ENCODE assay signal across 10 cellular contexts in genomic region chr11:126485021-126485781, GRCh38.
A peak's percentile ranks its signal among the peaks of the same experiment; 100 is the strongest.
DNase-seq lines count a peak whose midpoint lies in the region; ATAC-seq and TF ChIP-seq lines count a peak whose summit lies in the region.
"Had no signal": no experiment of that assay in that cellular context is flagged by ENCODE, and none has a peak within 500 bp of the region (broad histone marks: within the 10 kb centered on the region; RNA-seq: fewer than 3 reads in every experiment).

No MANE protein-coding gene starts in this region.

- H3K27me3 Mint-ChIP-seq in MCF 10A (ENCODE audit: insufficient read depth, unreplicated experiment) (no peaks in the 10 kb centered on the region), brain (no peaks in the 10 kb centered on the region)

- no peaks in the 10 kb centered on the region for H3K36me3 Mint-ChIP-seq in MCF 10A (ENCODE audit: insufficient read depth, unreplicated experiment)
- H3K36me3 Mint-ChIP-seq in brain = no peaks in the 10 kb centered on the region

- H3K4me3 ChIP-seq in breast epithelium (no peak overlapping the region), upper lobe of right lung (no peak overlapping the region)

- no peak for TF ChIP-seq POLR2A in breast epithelium (IDR thresholded peaks at IDR 0.05)

- peak; percentile 39 for ATAC-seq in HG03442 (IDR thresholded peaks at IDR 0.05; ENCODE audit: unreplicated experiment)
- ATAC-seq in upper lobe of right lung = no peak

- H3K4me1 ChIP-seq in breast epithelium (no peaks in the 10 kb centered on the region), upper lobe of right lung (peaks cover 4% of the 10 kb centered on the region)

- H3K9me3 Mint-ChIP-seq in MCF 10A (ENCODE audit: unreplicated experiment) (no peaks in the 10 kb centered on the region), brain (no peaks in the 10 kb centered on the region)

- H3K27ac Mint-ChIP-seq in MCF 10A (ENCODE audit: low read depth, unreplicated experiment) (peak overlapping the region; percentile 28), brain (peak overlapping the region in 4 of 5 experiments; percentile 29 to 57 (median 37))

- no TSS peak for BruUV-seq in MCF 10A (replicated peaks; lab: Mats Ljungman, UMichigan)

- intact Hi-C loops in MCF 10A (cut with micrococcal nuclease) (no loop called here), breast epithelium (cut with DNase I; ENCODE audit: low total_unique reads) (no loop called here), upper lobe of right lung (cut with DNase I) (no loop called here)

- TF ChIP-seq CTCF in MCF 10A (IDR thresholded peaks at IDR 0.05; ENCODE audit: unreplicated experiment) (no peak), breast epithelium (IDR thresholded peaks at IDR 0.05) (no peak), brain (conservative IDR thresholded peaks at IDR 0.05) (peak in 1 of 2 experiments; percentile 29), upper lobe of right lung (IDR thresholded peaks at IDR 0.05) (no peak)

- H3K9me3 ChIP-seq in breast epithelium = no peaks in the 10 kb centered on the region
- no peaks in the 10 kb centered on the region for H3K9me3 ChIP-seq in upper lobe of right lung

- H3K4me3 Mint-ChIP-seq in MCF 10A (ENCODE audit: unreplicated experiment) (no peak overlapping the region), brain (no peak overlapping the region)

- CTCF ChIA-PET in MCF 10A (lab: Yijun Ruan, JAX) = interaction anchor here (0.5 to 9.5 kb wide), 5 partner anchors 16 to 562 kb away, joined by 3 to 297 read pairs (median 5); no protein-coding TSS in a partner anchor

- H3K27me3 ChIP-seq in breast epithelium (no peaks in the 10 kb centered on the region), upper lobe of right lung (no peaks in the 10 kb centered on the region)

- POLR2A ChIA-PET in MCF 10A (lab: Yijun Ruan, JAX) = no interaction called here

- H3K4me1 Mint-ChIP-seq in MCF 10A (ENCODE audit: insufficient read depth, unreplicated experiment) = peaks cover 7% of the 10 kb centered on the region
- peaks cover 63% of the 10 kb centered on the region for H3K4me1 Mint-ChIP-seq in brain

- DNase-seq in MCF 10A (ENCODE audit: unreplicated experiment) (no peak), breast epithelium (ENCODE audit: low spot score in 2 of 2) (no peak), upper lobe of right lung (peak; percentile 13), NCI-H226 (no peak), CD1c-positive myeloid dendritic cell (ENCODE audit: extremely low spot score) (no peak), SK-N-DZ (ENCODE audit: low spot score) (no peak)
- DNase-seq: activated CD8-positive, alpha-beta memory T cell treated with anti-CD3 and anti-CD28 coated beads for 24 hours; small intestine had no signal

- H3K36me3 ChIP-seq in breast epithelium (no peaks in the 10 kb centered on the region), upper lobe of right lung (no peaks in the 10 kb centered on the region)

- H3K27ac ChIP-seq in breast epithelium (no peak overlapping the region), upper lobe of right lung (no peak overlapping the region)
